In the genomic region with DNA sequence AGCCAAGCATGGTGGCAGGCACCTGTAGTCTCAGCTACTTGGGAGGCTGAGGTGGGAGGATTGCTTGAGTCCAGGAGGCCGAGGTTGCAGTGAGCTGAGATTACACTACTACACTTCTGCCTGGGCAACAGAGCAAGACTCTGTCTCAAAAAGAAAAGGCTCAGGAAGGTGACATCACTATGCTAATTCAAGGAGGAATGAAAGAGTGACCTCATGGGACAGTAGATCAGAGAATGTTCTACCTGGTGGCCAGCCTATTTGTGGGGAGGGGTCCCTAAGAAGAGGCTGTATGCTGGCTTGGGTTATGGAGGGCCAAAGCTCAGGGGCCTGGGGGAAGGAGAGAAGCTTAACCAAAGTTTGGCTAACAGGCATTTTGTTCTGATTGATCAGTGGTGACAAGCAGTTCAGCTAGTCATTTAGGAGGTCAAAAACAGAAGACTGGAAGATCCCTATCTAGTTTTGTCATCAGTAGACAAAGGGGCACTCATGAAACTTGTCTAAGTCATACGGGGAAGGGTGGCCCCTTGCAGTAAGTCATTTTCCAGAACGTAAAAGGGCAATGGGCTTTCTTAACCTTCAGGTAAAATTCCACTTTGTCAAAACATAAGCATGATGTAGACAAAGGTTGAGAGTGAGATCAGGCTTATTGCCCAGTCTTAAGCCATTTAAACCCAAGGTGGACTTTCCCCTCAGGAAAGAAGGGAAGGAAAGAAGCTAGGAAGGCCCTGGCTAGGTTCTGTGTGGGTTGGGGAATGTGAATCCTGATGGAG, we compare ENCODE assay signal across 14 cellular contexts.
DNase-seq lines count a peak whose midpoint lies in the region; ATAC-seq and TF ChIP-seq lines count a peak whose summit lies in the region.
"Had no signal": no experiment of that assay in that cellular context is flagged by ENCODE, and none has a peak within 500 bp of the region (broad histone marks: within the 10 kb centered on the region; RNA-seq: fewer than 3 reads in every experiment).

No MANE protein-coding gene starts in this region.

- no peak overlapping the region for H3K27ac ChIP-seq in HEK293 (ENCODE audit: extremely low read depth, low read depth, low read length)
- H3K27ac ChIP-seq in Peyer's patch: no peak overlapping the region
- H3K27ac ChIP-seq: BLaER1 treated with 17β-estradiol and CSF1 and Interleukin-3, amounts not matched to agents 10 nM and 100 nM had no signal

- no peaks in the 10 kb centered on the region for H3K27me3 ChIP-seq in Peyer's patch
- H3K27me3 ChIP-seq: BLaER1 treated with 17β-estradiol and CSF1 and Interleukin-3, amounts not matched to agents 10 nM and 100 nM had no signal

- intact Hi-C loops in posterior cingulate gyrus (cut with DNase I): loop anchor here (10.0 kb wide), 1 partner anchor 1115 kb away; no protein-coding TSS in a partner anchor

- TF ChIP-seq CTCF in HEK293 (tag by site-specific recombination; IDR thresholded peaks at IDR 0.05): no peak
- no peak for TF ChIP-seq CTCF in Peyer's patch (IDR thresholded peaks at IDR 0.05)

- H3K36me3 ChIP-seq in HEK293 (ENCODE audit: control insufficient read depth in 2 of 2, insufficient read depth in 1 of 2, low read length in 2 of 2): no peaks in the 10 kb centered on the region
- no peaks in the 10 kb centered on the region for H3K36me3 ChIP-seq in Peyer's patch
- H3K36me3 ChIP-seq: BLaER1 treated with 17β-estradiol and CSF1 and Interleukin-3, amounts not matched to agents 10 nM and 100 nM had no signal

- TF ChIP-seq POLR2A in Peyer's patch (IDR thresholded peaks at IDR 0.05): no peak

- H3K4me3 ChIP-seq in HEK293 (ENCODE audit: low read depth, low read length): no peak overlapping the region
- H3K4me3 ChIP-seq in Peyer's patch: no peak overlapping the region
- H3K4me3 ChIP-seq: BLaER1 treated with 17β-estradiol and CSF1 and Interleukin-3, amounts not matched to agents 10 nM and 100 nM had no signal

- peak overlapping the region; percentile 82 for H3K27ac Mint-ChIP-seq in activated T-cell treated with anti-CD3 and anti-CD28 coated beads, Interleukin-2, amount 50 U/mL, for 72 hours
- peak overlapping the region; percentile 100 for H3K27ac Mint-ChIP-seq in stimulated activated naive CD8-positive, alpha-beta T cell treated with anti-CD3 and anti-CD28 coated beads, Interleukin-15, Interleukin-2, amounts not matched to agents 100 ng/mL and 50 ng/mL, for 24 hours

- H3K4me1 ChIP-seq in HEK293 (ENCODE audit: control insufficient read depth, insufficient read depth, low read length) (no peaks in the 10 kb centered on the region; the same call in 1 of the 2 replicates), Peyer's patch (peaks cover 0 to 7% (median 2%) of the 10 kb centered on the region in 4 donors)

- peak; percentile 85 to 86 for ATAC-seq in activated T-cell treated with anti-CD3 and anti-CD28 coated beads, Interleukin-2, amount 50 U/mL, for 72 hours (replicated peaks in 1 of 2)
- ATAC-seq: esophagus mucosa had no signal

- H3K9me3 Mint-ChIP-seq in activated T-cell treated with anti-CD3 and anti-CD28 coated beads, Interleukin-2, amount 50 U/mL, for 72 hours: no peaks in the 10 kb centered on the region
- H3K9me3 Mint-ChIP-seq in stimulated activated naive CD8-positive, alpha-beta T cell treated with anti-CD3 and anti-CD28 coated beads, Interleukin-15, Interleukin-2, amounts not matched to agents 100 ng/mL and 50 ng/mL, for 24 hours: no peaks in the 10 kb centered on the region

- DNase-seq in stimulated activated CD4-positive, alpha-beta T cell treated with anti-CD3 and anti-CD28 coated beads, Interleukin-12 subunit alpha, Interleukin-12 subunit beta, amount 100 ng/mL, for 48 hours (ENCODE audit: low read depth in 2 of 3, low spot score in 1 of 3): peak in 2 of 3 donors; percentile 10 to 12
- DNase-seq in stimulated activated CD4-positive, alpha-beta T cell treated with anti-CD3 and anti-CD28 coated beads, Interleukin-12 subunit alpha, Interleukin-12 subunit beta, amount 100 ng/mL, for 4 hours: no peak
- peak; percentile 47 to 63 for DNase-seq in activated T-cell treated with anti-CD3 and anti-CD28 coated beads, Interleukin-2, amount 50 U/mL, for 72 hours
- no peak for DNase-seq in Peyer's patch
- no peak for DNase-seq in posterior cingulate gyrus
- no peak for DNase-seq in NAMALWA (ENCODE audit: low spot score)
- DNase-seq: activated effector memory CD4-positive, alpha-beta T cell treated with Interleukin-2 at 50 U/mL for 16 hours; mammary epithelial cell; NCI-H2171 treated with DMSO at 0.1 percent for 48 hours; nucleus accumbens had no signal

- no peaks in the 10 kb centered on the region for H3K27me3 Mint-ChIP-seq in activated T-cell treated with anti-CD3 and anti-CD28 coated beads, Interleukin-2, amount 50 U/mL, for 72 hours (ENCODE audit: low read depth)
- peaks cover 10% of the 10 kb centered on the region for H3K27me3 Mint-ChIP-seq in stimulated activated naive CD8-positive, alpha-beta T cell treated with anti-CD3 and anti-CD28 coated beads, Interleukin-15, Interleukin-2, amounts not matched to agents 100 ng/mL and 50 ng/mL, for 24 hours

- peak overlapping the region; percentile 53 to 72 for H3K4me3 Mint-ChIP-seq in activated T-cell treated with anti-CD3 and anti-CD28 coated beads, Interleukin-2, amount 50 U/mL, for 72 hours
- H3K4me3 Mint-ChIP-seq in stimulated activated naive CD8-positive, alpha-beta T cell treated with anti-CD3 and anti-CD28 coated beads, Interleukin-15, Interleukin-2, amounts not matched to agents 100 ng/mL and 50 ng/mL, for 24 hours: peak overlapping the region; percentile 56

- no peaks in the 10 kb centered on the region for H3K9me3 ChIP-seq in HEK293 (ENCODE audit: control insufficient read depth, insufficient read depth, low read depth, low read length)
- H3K9me3 ChIP-seq in Peyer's patch: no peaks in the 10 kb centered on the region

- no peaks in the 10 kb centered on the region for H3K36me3 Mint-ChIP-seq in activated T-cell treated with anti-CD3 and anti-CD28 coated beads, Interleukin-2, amount 50 U/mL, for 72 hours (ENCODE audit: insufficient read depth in 2 of 2)
- no peaks in the 10 kb centered on the region for H3K36me3 Mint-ChIP-seq in stimulated activated naive CD8-positive, alpha-beta T cell treated with anti-CD3 and anti-CD28 coated beads, Interleukin-15, Interleukin-2, amounts not matched to agents 100 ng/mL and 50 ng/mL, for 24 hours (ENCODE audit: low read depth)

- CTCF ChIA-PET in HEK293 (lab: Yijun Ruan, JAX): interaction anchor here (2.2 to 5.8 kb wide), 2 partner anchors 407 to 1112 kb away, joined by 7 to 71 read pairs; no protein-coding TSS in a partner anchor

- POLR2A ChIA-PET in HEK293 (lab: Yijun Ruan, JAX): no interaction called here

- peaks cover 50% of the 10 kb centered on the region for H3K4me1 Mint-ChIP-seq in activated T-cell treated with anti-CD3 and anti-CD28 coated beads, Interleukin-2, amount 50 U/mL, for 72 hours (ENCODE audit: low read depth)
- peaks cover 56% of the 10 kb centered on the region for H3K4me1 Mint-ChIP-seq in stimulated activated naive CD8-positive, alpha-beta T cell treated with anti-CD3 and anti-CD28 coated beads, Interleukin-15, Interleukin-2, amounts not matched to agents 100 ng/mL and 50 ng/mL, for 24 hours (ENCODE audit: low read depth)

TF ChIP-seq in HEK293, 187 proteins besides CTCF, POLR2A, EP300 and RAD21:
- TF ChIP-seq ZNF704 (tag by site-specific recombination; IDR thresholded peaks at IDR 0.05) (no peak), ELK4 (IDR thresholded peaks at IDR 0.05; ENCODE audit: borderline replicate concordance, low read depth, low read length) (no peak), ZNF10 (tag by site-specific recombination; IDR thresholded peaks at IDR 0.05) (no peak), ZBTB21 (tag by site-specific recombination; IDR thresholded peaks at IDR 0.05) (0 out of 2 replicates have a peak, but pooled peaks have one; percentile 14), ZSCAN30 (tag by site-specific recombination; IDR thresholded peaks at IDR 0.05) (no peak), ZNF248 (tag by site-specific recombination; IDR thresholded peaks at IDR 0.05) (no peak), PRDM1 (tag by site-specific recombination; IDR thresholded peaks at IDR 0.05) (no peak), ZNF121 (tag by site-specific recombination; IDR thresholded peaks at IDR 0.05) (no peak), KLF10 (tag by site-specific recombination; IDR thresholded peaks at IDR 0.05) (no peak), REPIN1 (tag by site-specific recombination; IDR thresholded peaks at IDR 0.05; ENCODE audit: low read depth) (no peak)
- TF ChIP-seq, protein P1, sequence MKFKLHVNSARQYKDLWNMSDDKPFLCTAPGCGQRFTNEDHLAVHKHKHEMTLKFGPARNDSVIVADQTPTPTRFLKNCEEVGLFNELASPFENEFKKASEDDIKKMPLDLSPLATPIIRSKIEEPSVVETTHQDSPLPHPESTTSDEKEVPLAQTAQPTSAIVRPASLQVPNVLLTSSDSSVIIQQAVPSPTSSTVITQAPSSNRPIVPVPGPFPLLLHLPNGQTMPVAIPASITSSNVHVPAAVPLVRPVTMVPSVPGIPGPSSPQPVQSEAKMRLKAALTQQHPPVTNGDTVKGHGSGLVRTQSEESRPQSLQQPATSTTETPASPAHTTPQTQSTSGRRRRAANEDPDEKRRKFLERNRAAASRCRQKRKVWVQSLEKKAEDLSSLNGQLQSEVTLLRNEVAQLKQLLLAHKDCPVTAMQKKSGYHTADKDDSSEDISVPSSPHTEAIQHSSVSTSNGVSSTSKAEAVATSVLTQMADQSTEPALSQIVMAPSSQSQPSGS (tag by site-specific recombination; IDR thresholded peaks at IDR 0.05; ENCODE audit: low read depth): peak; percentile 71
TF ChIP-seq in HEK293: peak in this region for 2.

Comparison
In these comparisons a context has a peak if more than half of its experiments do, and no peak if none do; other contexts are left out.
1. DNase-seq: peak in stimulated activated CD4-positive, alpha-beta T cell treated with anti-CD3 and anti-CD28 coated beads, Interleukin-12 subunit alpha, Interleukin-12 subunit beta, amount 100 ng/mL, for 48 hours (2 of 3) and activated T-cell treated with anti-CD3 and anti-CD28 coated beads, Interleukin-2, amount 50 U/mL, for 72 hours (2 of 2); none in stimulated activated CD4-positive, alpha-beta T cell treated with anti-CD3 and anti-CD28 coated beads, Interleukin-12 subunit alpha, Interleukin-12 subunit beta, amount 100 ng/mL, for 4 hours (single experiment), Peyer's patch (0 of 3), posterior cingulate gyrus (0 of 10) and NAMALWA (single experiment).